Comparison of ENCODE assay signal across 18 cellular contexts in genomic region chr6:16059496-16059895, GRCh38.
DNase-seq lines count a peak whose midpoint lies in the region; ATAC-seq and TF ChIP-seq lines count a peak whose summit lies in the region.
"Had no signal": no experiment of that assay in that cellular context is flagged by ENCODE, and none has a peak within 500 bp of the region (broad histone marks: within the 10 kb centered on the region; RNA-seq: fewer than 3 reads in every experiment).

No MANE protein-coding gene starts in this region.

- POLR2A ChIA-PET in WTC11 (lab: Charles Lee) = no interaction called here

- 45 to 47% methylated on average over 7 of the region's 7 CpGs for WGBS in GM23248 (ENCODE audit: low coverage in 1 of 2, low lambda C conversion rate in 2 of 2, missing lambda C conversion rate in 2 of 2), 2 experiments

- no peak overlapping the region for H3K4me3 ChIP-seq in GM23248
- H3K4me3 ChIP-seq: breast epithelium, left lung had no signal

- H3K36me3 Mint-ChIP-seq in WTC11 = 0 out of 2 replicates have a peak, but pooled peaks cover 2% of the 10 kb centered on the region
- H3K36me3 Mint-ChIP-seq: activated naive CD4-positive, alpha-beta T cell treated with anti-CD3 and anti-CD28 coated beads, Interleukin-2, amount 50 U/mL, for 72 hours; CD4-positive, CD25-positive, alpha-beta regulatory T cell had no signal

- H3K4me3 Mint-ChIP-seq in WTC11 = peak overlapping the region; percentile 18; the same call in 1 of the 2 replicates
- H3K4me3 Mint-ChIP-seq: activated CD4-positive, alpha-beta T cell treated with anti-CD3 and anti-CD28 coated beads for 36 hours; CD4-positive, CD25-positive, alpha-beta regulatory T cell had no signal

- no peaks in the 10 kb centered on the region for H3F3A ChIP-seq in GM23248 (ENCODE audit: insufficient read depth)

- no peaks in the 10 kb centered on the region for H4K20me1 ChIP-seq in GM23248 (ENCODE audit: insufficient read depth)

- H3K4me1 ChIP-seq in GM23248 (ENCODE audit: insufficient read depth) = no peaks in the 10 kb centered on the region
- H3K4me1 ChIP-seq: breast epithelium, left lung had no signal

- peaks cover 12% of the 10 kb centered on the region for H3K27me3 ChIP-seq in GM23248 (replicated peaks; ENCODE audit: insufficient read depth)
- H3K27me3 ChIP-seq: breast epithelium, left lung had no signal

- H3K27me3 Mint-ChIP-seq in WTC11 (ENCODE audit: low read depth) = no peaks in the 10 kb centered on the region

- no peaks in the 10 kb centered on the region for H3K36me3 ChIP-seq in GM23248 (ENCODE audit: low read depth)
- H3K36me3 ChIP-seq: breast epithelium, left lung had no signal

- H2AFZ ChIP-seq in GM23248 = no peak overlapping the region

- ATAC-seq in WTC11 = peak; percentile 71
- ATAC-seq in Right ventricle myocardium inferior = no peak
- ATAC-seq in HG03565 (IDR thresholded peaks at IDR 0.05; ENCODE audit: unreplicated experiment) = no peak
- no peak for ATAC-seq in HG02884 (IDR thresholded peaks at IDR 0.05; ENCODE audit: unreplicated experiment)
- ATAC-seq: activated CD4-positive, alpha-beta T cell treated with anti-CD3 and anti-CD28 coated beads for 36 hours; activated naive CD4-positive, alpha-beta T cell treated with anti-CD3 and anti-CD28 coated beads, Interleukin-2, amount 50 U/mL, for 72 hours; left lung had no signal

- no peaks in the 10 kb centered on the region for H3K79me2 ChIP-seq in GM23248 (ENCODE audit: insufficient read depth)

- no peaks in the 10 kb centered on the region for H3K9me3 ChIP-seq in GM23248 (ENCODE audit: low read depth)
- H3K9me3 ChIP-seq: breast epithelium, left lung had no signal

- peak overlapping the region; percentile 96 for H3K27ac Mint-ChIP-seq in WTC11
- H3K27ac Mint-ChIP-seq: activated CD4-positive, alpha-beta T cell treated with anti-CD3 and anti-CD28 coated beads for 36 hours; activated naive CD4-positive, alpha-beta T cell treated with anti-CD3 and anti-CD28 coated beads, Interleukin-2, amount 50 U/mL, for 72 hours had no signal

- intact Hi-C loops in Right ventricle myocardium inferior (cut with DNase I) = no loop called here

- no peak overlapping the region for H3K4me2 ChIP-seq in GM23248 (ENCODE audit: unreplicated experiment)

- H3K9ac ChIP-seq in GM23248 = no peak overlapping the region

- H3K9me3 Mint-ChIP-seq in WTC11 = 0 out of 2 replicates have a peak, but pooled peaks cover 3% of the 10 kb centered on the region
- H3K9me3 Mint-ChIP-seq: activated naive CD4-positive, alpha-beta T cell treated with anti-CD3 and anti-CD28 coated beads, Interleukin-2, amount 50 U/mL, for 72 hours; CD4-positive, CD25-positive, alpha-beta regulatory T cell had no signal

- no peak for TF ChIP-seq CTCF in WTC11 (IDR thresholded peaks at IDR 0.05)

- in situ Hi-C loops in GM23248 (cut with MboI) = no loop called here

- no peak overlapping the region for H3K27ac ChIP-seq in GM23248
- H3K27ac ChIP-seq: breast epithelium, HL-60, left lung had no signal

- H3K9me2 ChIP-seq in GM23248 (ENCODE audit: insufficient read depth) = no peaks in the 10 kb centered on the region

- H3K4me1 Mint-ChIP-seq in WTC11 = peaks cover 86% of the 10 kb centered on the region
- H3K4me1 Mint-ChIP-seq: activated CD4-positive, alpha-beta T cell treated with anti-CD3 and anti-CD28 coated beads for 36 hours; CD4-positive, CD25-positive, alpha-beta regulatory T cell had no signal

- peak; percentile 50 to 80 for DNase-seq in NCI-H2081 (lab: John Stamatoyannopoulos, UW)
- no peak for DNase-seq in NCI-H2081 treated with DMSO at 0.1 percent for 48 hours (lab: John Stamatoyannopoulos, UW)
- peak; percentile 87 for DNase-seq in NCI-H2171 treated with DMSO at 0.1 percent for 48 hours (lab: John Stamatoyannopoulos, UW)
- peak; percentile 53 for DNase-seq in WTC11 (ENCODE audit: low spot score)
- no peak for DNase-seq in GM23248
- no peak for DNase-seq in Right ventricle myocardium inferior (ENCODE audit: missing footprints)
- DNase-seq: 8988T; activated CD4-positive, alpha-beta T cell treated with anti-CD3 and anti-CD28 coated beads for 36 hours; activated T-cell treated with anti-CD3 and anti-CD28 coated beads for 4 hours; CD4-positive, CD25-positive, alpha-beta regulatory T cell; hippocampal formation; left lung; T-helper 2 cell had no signal

- CTCF ChIA-PET in WTC11 (lab: Charles Lee) = interaction anchor here (1.4 to 2.2 kb wide), 3 partner anchors 69 to 368 kb away, joined by 4 to 5 read pairs (median 5); partner anchors contain the start of gene MYLIP

TF ChIP-seq in WTC11, 78 proteins besides CTCF, POLR2A, EP300 and RAD21 (continues in another document):
- TF ChIP-seq MAX (CRISPR knock-in tag; IDR thresholded peaks at IDR 0.05) = 0 out of 2 replicates have a peak, but pooled peaks have one; percentile 5
- TF ChIP-seq ESRRA (CRISPR knock-in tag; IDR thresholded peaks at IDR 0.05; ENCODE audit: borderline replicate concordance) = peak; percentile 94
- TF ChIP-seq CREM (CRISPR knock-in tag; IDR thresholded peaks at IDR 0.05) = no peak
- no peak for TF ChIP-seq ZNF317 (CRISPR knock-in tag; IDR thresholded peaks at IDR 0.05; ENCODE audit: borderline replicate concordance, low read depth)
- TF ChIP-seq AFF4 (CRISPR knock-in tag; IDR thresholded peaks at IDR 0.05; ENCODE audit: borderline replicate concordance) = no peak
- no peak for TF ChIP-seq ZNF671 (CRISPR knock-in tag; IDR thresholded peaks at IDR 0.05)
- no peak for TF ChIP-seq JAZF1 (CRISPR knock-in tag; IDR thresholded peaks at IDR 0.05)
- no peak for TF ChIP-seq ZNF532 (CRISPR knock-in tag; IDR thresholded peaks at IDR 0.05; ENCODE audit: borderline replicate concordance)
- no peak for TF ChIP-seq ZNF423 (CRISPR knock-in tag; IDR thresholded peaks at IDR 0.05)

Comparison
In these comparisons a context has a peak if more than half of its experiments do, and no peak if none do; other contexts are left out.
1. DNase-seq: peak in NCI-H2081 (2 of 2), NCI-H2171 treated with DMSO at 0.1 percent for 48 hours (single experiment) and WTC11 (single experiment); none in NCI-H2081 treated with DMSO at 0.1 percent for 48 hours (single experiment), GM23248 (single experiment) and Right ventricle myocardium inferior (single experiment).